ENCODE assay signal across 18 cellular contexts in genomic region chr3:174158674-174159073, GRCh38.
DNase-seq lines count a peak whose midpoint lies in the region; ATAC-seq and TF ChIP-seq lines count a peak whose summit lies in the region.
"Had no signal": no experiment of that assay in that cellular context is flagged by ENCODE, and none has a peak within 500 bp of the region (broad histone marks: within the 10 kb centered on the region; RNA-seq: fewer than 3 reads in every experiment).

No MANE protein-coding gene starts in this region.

- intact Hi-C loops in left ventricle myocardium superior (cut with micrococcal nuclease) (no loop called here), ovary (cut with DNase I) (no loop called here)

- no peaks in the 10 kb centered on the region for H3K27me3 ChIP-seq in ovary
- H3K27me3 ChIP-seq in CD8-positive, alpha-beta memory T cell (ENCODE audit: insufficient read depth, low read length, poor library complexity, severe bottlenecking) = no peaks in the 10 kb centered on the region

- no peaks in the 10 kb centered on the region for H3K9me3 ChIP-seq in ovary
- no peaks in the 10 kb centered on the region for H3K9me3 ChIP-seq in CD8-positive, alpha-beta memory T cell (ENCODE audit: low read length)

- peak; percentile 85 for ATAC-seq in left ventricle myocardium superior
- ATAC-seq: GM12878, K562 had no signal

- POLR2A ChIA-PET in CD8-positive, alpha-beta memory T cell (lab: Charles Lee) = no interaction called here

- H3K27ac Mint-ChIP-seq in CD8-positive, alpha-beta memory T cell = no peak overlapping the region
- H3K27ac Mint-ChIP-seq: CD14-positive monocyte had no signal

- no peak overlapping the region for H3K4me3 ChIP-seq in ovary
- no peak overlapping the region for H3K4me3 ChIP-seq in CD8-positive, alpha-beta memory T cell (ENCODE audit: low read length)
- H3K4me3 ChIP-seq: GM12878, K562 had no signal

- no peak overlapping the region for H3K27ac ChIP-seq in ovary
- H3K27ac ChIP-seq in CD8-positive, alpha-beta memory T cell (ENCODE audit: low read depth, low read length) = no peak overlapping the region

- H3K27me3 Mint-ChIP-seq in CD8-positive, alpha-beta memory T cell = no peaks in the 10 kb centered on the region

- no peaks in the 10 kb centered on the region for H3K4me1 Mint-ChIP-seq in CD8-positive, alpha-beta memory T cell

- peaks cover 0 to 22% (median 4%) of the 10 kb centered on the region in 5 donors for H3K9me3 Mint-ChIP-seq in CD8-positive, alpha-beta memory T cell

- 96% methylated on average over 1 of the region's 1 CpG for WGBS in ovary, 3 donors

- H3K36me3 ChIP-seq in ovary = no peaks in the 10 kb centered on the region
- no peaks in the 10 kb centered on the region for H3K36me3 ChIP-seq in CD8-positive, alpha-beta memory T cell (ENCODE audit: insufficient read depth, low read length)

- in situ Hi-C loops in ACHN (cut with HindIII; ENCODE audit: low pct_ligation_motif_present, low pct_unique_long_range_greater_than_20kb, low sequenced_read_pairs) = no loop called here

- H3K36me3 Mint-ChIP-seq in CD8-positive, alpha-beta memory T cell = no peaks in the 10 kb centered on the region
- H3K36me3 Mint-ChIP-seq: CD14-positive monocyte had no signal

- H3K4me3 Mint-ChIP-seq in CD8-positive, alpha-beta memory T cell = no peak overlapping the region
- H3K4me3 Mint-ChIP-seq: CD14-positive monocyte had no signal

- TF ChIP-seq CTCF in ovary (IDR thresholded peaks at IDR 0.05) = no peak

- no peaks in the 10 kb centered on the region for H3K4me1 ChIP-seq in ovary (ENCODE audit: insufficient read depth)
- no peaks in the 10 kb centered on the region for H3K4me1 ChIP-seq in CD8-positive, alpha-beta memory T cell (ENCODE audit: insufficient read depth, low read length)

- TF ChIP-seq EP300 in ovary (IDR thresholded peaks at IDR 0.05) = no peak

- DNase-seq in ACHN = peak; percentile 47
- peak; percentile 40 for DNase-seq in EH (ENCODE audit: low read depth)
- peak; percentile 13 for DNase-seq in M059J (ENCODE audit: low read depth)
- no peak for DNase-seq in left ventricle myocardium superior
- no peak for DNase-seq in NCI-H510A treated with DMSO at 0.1 percent for 48 hours (lab: John Stamatoyannopoulos, UW)
- DNase-seq in ovary = no peak
- no peak for DNase-seq in CD8-positive, alpha-beta memory T cell
- DNase-seq: DMS 273 treated with DMSO at 0.1 percent for 48 hours, DND-41, GF-D8, GOT3, NCI-H1105, NCI-H2081 treated with DMSO at 0.1 percent for 48 hours, NCI-H446 treated with DMSO at 0.1 percent for 48 hours, SIG-M5 had no signal

- CTCF ChIA-PET in CD8-positive, alpha-beta memory T cell (lab: Charles Lee) = no interaction called here

- TF ChIP-seq POLR2A in ovary (IDR thresholded peaks at IDR 0.05) = no peak

Comparison
In these comparisons a context has a peak if more than half of its experiments do, and no peak if none do; other contexts are left out.
1. DNase-seq: peak in ACHN (single experiment), EH (single experiment) and M059J (single experiment); none in left ventricle myocardium superior (single experiment), NCI-H510A treated with DMSO at 0.1 percent for 48 hours (single experiment), ovary (0 of 5) and CD8-positive, alpha-beta memory T cell (0 of 5).